12 cellular contexts compared by ENCODE assay signal in the genomic region with DNA sequence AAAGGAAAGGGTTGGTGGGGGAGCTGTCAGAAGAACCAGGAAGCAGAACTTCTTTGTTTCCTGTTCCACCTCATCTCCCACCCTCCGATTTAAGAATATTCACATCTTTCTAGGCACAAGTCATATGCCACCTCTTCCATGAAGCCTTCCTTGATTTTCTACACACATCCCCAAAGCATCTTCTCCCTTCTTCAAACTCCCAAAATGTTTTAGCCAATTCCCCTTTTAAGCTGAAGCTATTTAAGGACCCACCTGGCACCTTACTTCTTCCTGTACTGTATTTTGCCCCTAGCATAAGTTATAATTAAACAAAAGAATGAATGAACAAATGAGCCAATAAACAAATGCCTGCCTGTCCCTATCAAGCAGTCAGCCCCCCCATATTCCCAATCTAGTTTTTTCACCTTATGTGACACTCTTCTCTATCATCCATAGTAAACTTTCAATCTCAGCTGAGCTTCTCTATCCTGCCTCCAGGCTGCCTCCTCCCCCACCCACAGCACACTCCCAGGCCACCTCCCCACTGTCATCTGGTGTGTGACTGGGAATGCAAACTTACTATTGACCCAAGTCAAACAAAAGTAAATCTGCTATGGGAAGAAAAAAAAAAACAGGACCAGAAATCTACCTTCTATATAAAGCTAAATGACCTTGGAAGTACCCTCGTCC. TPM values are rescaled to one million over a fixed set of nuclear protein-coding genes. Genes with fewer than 3 reads are reported as not detected.
DNase-seq lines count a peak whose midpoint lies in the region; ATAC-seq and TF ChIP-seq lines count a peak whose summit lies in the region.
"Had no signal": no experiment of that assay in that cellular context is flagged by ENCODE, and none has a peak within 500 bp of the region (broad histone marks: within the 10 kb centered on the region; RNA-seq: fewer than 3 reads in every experiment).

No MANE protein-coding gene starts in this region.

- no peak for DNase-seq in CD4-positive, alpha-beta T cell
- no peak for DNase-seq in glutamatergic neuron
- DNase-seq in NAMALWA (ENCODE audit: low spot score) = no peak
- DNase-seq in NCI-H1048 (lab: John Stamatoyannopoulos, UW) = no peak
- DNase-seq in Ammon's horn (ENCODE audit: low spot score) = no peak
- no peak for DNase-seq in 8988T
- DNase-seq: activated CD8-positive, alpha-beta memory T cell treated with anti-CD3 and anti-CD28 coated beads for 24 hours; COR-L47; hippocampal formation; SW 1271 had no signal

- H3K27ac Mint-ChIP-seq in CD4-positive, alpha-beta T cell = peak overlapping the region; percentile 66
- H3K27ac Mint-ChIP-seq in activated T-helper 17 cell treated with anti-CD3 and anti-CD28 coated beads, Interleukin-2, amount 50 U/mL, for 72 hours = peak overlapping the region; percentile 0
- no peak overlapping the region for H3K27ac Mint-ChIP-seq in glutamatergic neuron (ENCODE audit: unreplicated experiment)

- H3K4me3 Mint-ChIP-seq in CD4-positive, alpha-beta T cell = peak overlapping the region; percentile 44
- H3K4me3 Mint-ChIP-seq in activated T-helper 17 cell treated with anti-CD3 and anti-CD28 coated beads, Interleukin-2, amount 50 U/mL, for 72 hours = no peak overlapping the region
- H3K4me3 Mint-ChIP-seq in glutamatergic neuron (ENCODE audit: unreplicated experiment) = peak overlapping the region; percentile 97

- H3K9me3 ChIP-seq in CD4-positive, alpha-beta T cell (ENCODE audit: control insufficient read depth, low read length) = no peaks in the 10 kb centered on the region

- H3K36me3 ChIP-seq in rectal smooth muscle tissue (ENCODE audit: control insufficient read depth, insufficient read depth, low read length) = peaks cover 21% of the 10 kb centered on the region

- POLR2A ChIA-PET in CD4-positive, alpha-beta T cell (lab: Charles Lee) = interaction anchor here (1.1 kb wide), 1 partner anchor 9 kb away, joined by 5 read pairs; no protein-coding TSS in a partner anchor

- no peaks in the 10 kb centered on the region for H3K27me3 ChIP-seq in CD4-positive, alpha-beta T cell (ENCODE audit: control insufficient read depth, insufficient read depth, low read length)
- H3K27me3 ChIP-seq in rectal smooth muscle tissue (ENCODE audit: control insufficient read depth, insufficient read depth, low read length) = no peaks in the 10 kb centered on the region

- no peaks in the 10 kb centered on the region for H3K9me3 Mint-ChIP-seq in CD4-positive, alpha-beta T cell
- H3K9me3 Mint-ChIP-seq in activated T-helper 17 cell treated with anti-CD3 and anti-CD28 coated beads, Interleukin-2, amount 50 U/mL, for 72 hours = no peaks in the 10 kb centered on the region
- H3K9me3 Mint-ChIP-seq in glutamatergic neuron (ENCODE audit: unreplicated experiment) = peaks cover 23% of the 10 kb centered on the region

- TF ChIP-seq CTCF in CD4-positive, alpha-beta T cell (IDR thresholded peaks at IDR 0.05) = no peak
- TF ChIP-seq CTCF in glutamatergic neuron (IDR thresholded peaks at IDR 0.05; ENCODE audit: partially characterized antibody, unreplicated experiment) = no peak

- H3K4me3 ChIP-seq in rectal smooth muscle tissue (ENCODE audit: low read length) = peak overlapping the region; percentile 60

- no peaks in the 10 kb centered on the region for H3K27me3 Mint-ChIP-seq in CD4-positive, alpha-beta T cell
- no peaks in the 10 kb centered on the region for H3K27me3 Mint-ChIP-seq in activated T-helper 17 cell treated with anti-CD3 and anti-CD28 coated beads, Interleukin-2, amount 50 U/mL, for 72 hours
- H3K27me3 Mint-ChIP-seq in glutamatergic neuron (ENCODE audit: unreplicated experiment) = peaks cover 26% of the 10 kb centered on the region

- no peak overlapping the region for H3K9ac ChIP-seq in rectal smooth muscle tissue (ENCODE audit: low read length)

- H3K4me1 Mint-ChIP-seq in CD4-positive, alpha-beta T cell (ENCODE audit: low read depth) = peaks cover 30% of the 10 kb centered on the region
- peaks cover 37% of the 10 kb centered on the region for H3K4me1 Mint-ChIP-seq in activated T-helper 17 cell treated with anti-CD3 and anti-CD28 coated beads, Interleukin-2, amount 50 U/mL, for 72 hours
- peaks cover 37% of the 10 kb centered on the region for H3K4me1 Mint-ChIP-seq in glutamatergic neuron (ENCODE audit: low read depth, unreplicated experiment)

- CTCF ChIA-PET in CD4-positive, alpha-beta T cell (lab: Charles Lee) = interaction anchor here (0.6 to 0.8 kb wide), 2 partner anchors 13 to 25 kb away, joined by 4 read pairs; no protein-coding TSS in a partner anchor

- no peak overlapping the region for H3K27ac ChIP-seq in CD4-positive, alpha-beta T cell (ENCODE audit: low read depth, low read length)
- H3K27ac ChIP-seq in rectal smooth muscle tissue (ENCODE audit: low read depth, low read length) = peak overlapping the region; percentile 35

- peaks cover 30% of the 10 kb centered on the region for H3K36me3 Mint-ChIP-seq in CD4-positive, alpha-beta T cell (ENCODE audit: low read depth)
- peaks cover 20% of the 10 kb centered on the region for H3K36me3 Mint-ChIP-seq in activated T-helper 17 cell treated with anti-CD3 and anti-CD28 coated beads, Interleukin-2, amount 50 U/mL, for 72 hours (ENCODE audit: low read depth)
- peaks cover 3% of the 10 kb centered on the region for H3K36me3 Mint-ChIP-seq in glutamatergic neuron (ENCODE audit: unreplicated experiment)

- intact Hi-C loops in CD4-positive, alpha-beta T cell (cut with DNase I, micrococcal nuclease) = loop anchor here (10.0 kb wide), 3 partner anchors 424 to 1824 kb away; partner anchors contain the start of genes FAM111A (in 1 of the 2) and SELENOH (in 1 of the 2)

- no peak for ATAC-seq in CD4-positive, alpha-beta T cell (ENCODE audit: poor library complexity)
- no peak for ATAC-seq in activated T-helper 17 cell treated with anti-CD3 and anti-CD28 coated beads, Interleukin-2, amount 50 U/mL, for 72 hours (replicated peaks)

- H3K4me1 ChIP-seq in rectal smooth muscle tissue (ENCODE audit: control insufficient read depth, insufficient read depth, low read length) = peaks cover 24% of the 10 kb centered on the region

RNA-seq across cellular contexts. Expression of gene TNKS1BP1, which starts 3.9 kb away (rescaled TPM):
- total RNA-seq in CD4-positive, alpha-beta T cell = 10 to 100 TPM; 12.9 to 13.2 TPM
- total RNA-seq in activated T-helper 17 cell treated with anti-CD3 and anti-CD28 coated beads, Interleukin-2, amount 50 U/mL, for 72 hours = 10 to 100 TPM in 1 of 2 donors, 1 to 10 TPM in 1; 4.1 to 13.6 TPM
- 198 TPM for total RNA-seq in glutamatergic neuron (ENCODE audit: unreplicated experiment)

RNA-seq across cellular contexts. Expression of gene SSRP1, which starts 14.8 kb away (rescaled TPM):
- 10 to 100 TPM; 36.7 to 41.2 TPM for total RNA-seq in CD4-positive, alpha-beta T cell
- 100 to 1,000 TPM in 1 of 2 donors, 10 to 100 TPM in 1; 92.1 to 171 TPM for total RNA-seq in activated T-helper 17 cell treated with anti-CD3 and anti-CD28 coated beads, Interleukin-2, amount 50 U/mL, for 72 hours
- total RNA-seq in glutamatergic neuron (ENCODE audit: unreplicated experiment) = 91.4 TPM

RNA-seq across cellular contexts. Expression of gene P2RX3, which starts 17.3 kb away (rescaled TPM):
- not detected for total RNA-seq in CD4-positive, alpha-beta T cell
- not detected for total RNA-seq in activated T-helper 17 cell treated with anti-CD3 and anti-CD28 coated beads, Interleukin-2, amount 50 U/mL, for 72 hours
- total RNA-seq in glutamatergic neuron (ENCODE audit: unreplicated experiment) = 496 TPM

Comparison
In these comparisons a context has a peak if more than half of its experiments do, and no peak if none do; other contexts are left out.
1. RNA of gene TNKS1BP1, which starts 3.9 kb away (total RNA-seq): 198 TPM in glutamatergic neuron (single experiment); 4.1 to 13.6 TPM in activated T-helper 17 cell treated with anti-CD3 and anti-CD28 coated beads, Interleukin-2, amount 50 U/mL, for 72 hours and 12.9 to 13.2 TPM in CD4-positive, alpha-beta T cell; every median in the first group is over 10 times any median in the second.
2. RNA of gene P2RX3, which starts 17.3 kb away (total RNA-seq): 496 TPM in glutamatergic neuron (single experiment); not detected in activated T-helper 17 cell treated with anti-CD3 and anti-CD28 coated beads, Interleukin-2, amount 50 U/mL, for 72 hours and not detected in CD4-positive, alpha-beta T cell; every median in the first group is over 100 times any median in the second.